In genomic region chr2:69893684-69894481, GRCh38 we compare ENCODE assay signal across 8 cellular contexts. TPM values are rescaled to one million over a fixed set of nuclear protein-coding genes. Genes with fewer than 3 reads are reported as not detected.
DNase-seq lines count a peak whose midpoint lies in the region; ATAC-seq lines count a peak whose summit lies in the region.

TSS of gene SNRNP27 (plus strand) at chr2:69893956. CDS start at chr2:69893985, 29 bp downstream.

- ATAC-seq in HG03280 (IDR thresholded peaks at IDR 0.05; ENCODE audit: unreplicated experiment) (peak; percentile 68), left lobe of liver (peak; percentile 94)

- DNase-seq in NCI-H1417 (lab: John Stamatoyannopoulos, UW) (peak; percentile 86 to 91 (median 91)), NCI-H1417 treated with DMSO at 0.1 percent for 48 hours (lab: John Stamatoyannopoulos, UW) (no peak), NCI-H774 (lab: John Stamatoyannopoulos, UW) (peak; percentile 68), dermis blood vessel endothelial cell (peak; percentile 81), left lobe of liver (ENCODE audit: low spot score) (peak; percentile 82)
- peak; percentile 71 to 77 for DNase-seq in activated CD4-positive, alpha-beta T cell treated with anti-CD3 and anti-CD28 coated beads, Interleukin-2, amount 50 U/mL, for 4 hours
- DNase-seq in stimulated activated CD4-positive, alpha-beta T cell treated with anti-CD3 and anti-CD28 coated beads, Interleukin-2, amount 100 ng/mL, for 24 hours, result peak; percentile 83 to 84

RNA-seq across cellular contexts. Expression of gene SNRNP27, which starts in this region (rescaled TPM):
- 40.0 and 47.7 TPM in 2 replicates for total RNA-seq in dermis blood vessel endothelial cell
- total RNA-seq in left lobe of liver, result 13.8 TPM
